2 cellular contexts compared by ENCODE assay signal in the genomic region with DNA sequence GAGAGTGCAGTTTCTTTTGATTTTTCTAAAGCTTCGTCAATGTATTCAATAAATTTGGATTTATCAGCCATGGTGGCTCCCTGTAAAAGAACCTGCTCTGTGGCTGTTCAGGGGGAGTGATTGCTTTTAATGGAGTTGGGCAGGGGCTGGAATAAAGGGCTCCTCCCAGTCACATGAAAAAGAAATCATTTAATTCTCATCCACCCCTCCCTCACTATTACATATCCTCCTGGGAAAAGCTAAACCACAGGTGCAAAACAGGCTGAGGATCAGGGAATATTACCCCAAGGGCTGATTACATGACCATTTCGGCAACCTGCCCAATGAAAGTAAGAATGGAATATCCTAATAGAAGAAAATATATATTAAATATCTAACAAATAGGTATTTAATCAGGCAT.
TF ChIP-seq lines count a peak whose summit lies in the region.

A gene with protein sequence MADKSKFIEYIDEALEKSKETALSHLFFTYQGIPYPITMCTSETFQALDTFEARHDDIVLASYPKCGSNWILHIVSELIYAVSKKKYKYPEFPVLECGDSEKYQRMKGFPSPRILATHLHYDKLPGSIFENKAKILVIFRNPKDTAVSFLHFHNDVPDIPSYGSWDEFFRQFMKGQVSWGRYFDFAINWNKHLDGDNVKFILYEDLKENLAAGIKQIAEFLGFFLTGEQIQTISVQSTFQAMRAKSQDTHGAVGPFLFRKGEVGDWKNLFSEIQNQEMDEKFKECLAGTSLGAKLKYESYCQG (minus strand): TSS at position 101 of the 400 bp plus-strand sequence. CDS start 30 bp downstream, at position 71.

TF ChIP-seq in IMR-90, 13 proteins besides CTCF, POLR2A, EP300 and RAD21:
- TF ChIP-seq MAFK (IDR thresholded peaks at IDR 0.05; ENCODE audit: low read depth, low read length) (no peak), RFX5 (IDR thresholded peaks at IDR 0.05; ENCODE audit: low read depth, low read length) (no peak), CHD1 (IDR thresholded peaks at IDR 0.05; ENCODE audit: low read depth, low read length) (no peak), MXI1 (IDR thresholded peaks at IDR 0.05; ENCODE audit: borderline replicate concordance, low read depth, low read length) (no peak), FOS (IDR thresholded peaks at IDR 0.05; ENCODE audit: low read depth, low read length) (no peak), BHLHE40 (IDR thresholded peaks at IDR 0.05; ENCODE audit: low read depth, low read length) (no peak), NFE2L2 (IDR thresholded peaks at IDR 0.05; ENCODE audit: low read depth, low read length) (no peak), MAZ (IDR thresholded peaks at IDR 0.05; ENCODE audit: borderline replicate concordance, low read depth, low read length) (no peak), CEBPB (IDR thresholded peaks at IDR 0.05; ENCODE audit: low read depth, low read length) (no peak), SMC3 (IDR thresholded peaks at IDR 0.05; ENCODE audit: low read depth, low read length) (no peak), RCOR1 (IDR thresholded peaks at IDR 0.05; ENCODE audit: insufficient replicate concordance, low read length) (no peak)
- TF ChIP-seq, protein P1, sequence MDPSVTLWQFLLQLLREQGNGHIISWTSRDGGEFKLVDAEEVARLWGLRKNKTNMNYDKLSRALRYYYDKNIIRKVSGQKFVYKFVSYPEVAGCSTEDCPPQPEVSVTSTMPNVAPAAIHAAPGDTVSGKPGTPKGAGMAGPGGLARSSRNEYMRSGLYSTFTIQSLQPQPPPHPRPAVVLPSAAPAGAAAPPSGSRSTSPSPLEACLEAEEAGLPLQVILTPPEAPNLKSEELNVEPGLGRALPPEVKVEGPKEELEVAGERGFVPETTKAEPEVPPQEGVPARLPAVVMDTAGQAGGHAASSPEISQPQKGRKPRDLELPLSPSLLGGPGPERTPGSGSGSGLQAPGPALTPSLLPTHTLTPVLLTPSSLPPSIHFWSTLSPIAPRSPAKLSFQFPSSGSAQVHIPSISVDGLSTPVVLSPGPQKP (IDR thresholded peaks at IDR 0.05; ENCODE audit: borderline replicate concordance, low read depth, low read length) = no peak
- TF ChIP-seq, protein P2, sequence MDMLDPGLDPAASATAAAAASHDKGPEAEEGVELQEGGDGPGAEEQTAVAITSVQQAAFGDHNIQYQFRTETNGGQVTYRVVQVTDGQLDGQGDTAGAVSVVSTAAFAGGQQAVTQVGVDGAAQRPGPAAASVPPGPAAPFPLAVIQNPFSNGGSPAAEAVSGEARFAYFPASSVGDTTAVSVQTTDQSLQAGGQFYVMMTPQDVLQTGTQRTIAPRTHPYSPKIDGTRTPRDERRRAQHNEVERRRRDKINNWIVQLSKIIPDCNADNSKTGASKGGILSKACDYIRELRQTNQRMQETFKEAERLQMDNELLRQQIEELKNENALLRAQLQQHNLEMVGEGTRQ (IDR thresholded peaks at IDR 0.05; ENCODE audit: low read depth, low read length) = no peak
TF ChIP-seq in IMR-90: peak in this region for 0.

TF ChIP-seq in K562, 482 proteins besides CTCF, POLR2A, EP300 and RAD21:
- TF ChIP-seq TEAD4 (IDR thresholded peaks at IDR 0.05; ENCODE audit: low read length) (no peak), TEAD4 (CRISPR knock-in tag; IDR thresholded peaks at IDR 0.05; ENCODE audit: borderline replicate concordance) (no peak), POU5F1 (IDR thresholded peaks at IDR 0.05; ENCODE audit: borderline replicate concordance, low read depth, low read length, partially characterized antibody) (no peak), CREBBP (IDR thresholded peaks at IDR 0.05; ENCODE audit: low read depth, low read length) (no peak), GATAD2B (IDR thresholded peaks at IDR 0.05; ENCODE audit: borderline replicate concordance) (no peak), CHCHD3 (CRISPR knock-in tag; IDR thresholded peaks at IDR 0.05) (no peak), FUS (optimal IDR thresholded peaks at IDR 0.05; ENCODE audit: low read depth, low read length) (no peak)
- TF ChIP-seq, protein P3, sequence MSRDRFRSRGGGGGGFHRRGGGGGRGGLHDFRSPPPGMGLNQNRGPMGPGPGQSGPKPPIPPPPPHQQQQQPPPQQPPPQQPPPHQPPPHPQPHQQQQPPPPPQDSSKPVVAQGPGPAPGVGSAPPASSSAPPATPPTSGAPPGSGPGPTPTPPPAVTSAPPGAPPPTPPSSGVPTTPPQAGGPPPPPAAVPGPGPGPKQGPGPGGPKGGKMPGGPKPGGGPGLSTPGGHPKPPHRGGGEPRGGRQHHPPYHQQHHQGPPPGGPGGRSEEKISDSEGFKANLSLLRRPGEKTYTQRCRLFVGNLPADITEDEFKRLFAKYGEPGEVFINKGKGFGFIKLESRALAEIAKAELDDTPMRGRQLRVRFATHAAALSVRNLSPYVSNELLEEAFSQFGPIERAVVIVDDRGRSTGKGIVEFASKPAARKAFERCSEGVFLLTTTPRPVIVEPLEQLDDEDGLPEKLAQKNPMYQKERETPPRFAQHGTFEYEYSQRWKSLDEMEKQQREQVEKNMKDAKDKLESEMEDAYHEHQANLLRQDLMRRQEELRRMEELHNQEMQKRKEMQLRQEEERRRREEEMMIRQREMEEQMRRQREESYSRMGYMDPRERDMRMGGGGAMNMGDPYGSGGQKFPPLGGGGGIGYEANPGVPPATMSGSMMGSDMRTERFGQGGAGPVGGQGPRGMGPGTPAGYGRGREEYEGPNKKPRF (IDR thresholded peaks at IDR 0.05; ENCODE audit: low read depth, low read length) = no peak
- TF ChIP-seq, protein P4, sequence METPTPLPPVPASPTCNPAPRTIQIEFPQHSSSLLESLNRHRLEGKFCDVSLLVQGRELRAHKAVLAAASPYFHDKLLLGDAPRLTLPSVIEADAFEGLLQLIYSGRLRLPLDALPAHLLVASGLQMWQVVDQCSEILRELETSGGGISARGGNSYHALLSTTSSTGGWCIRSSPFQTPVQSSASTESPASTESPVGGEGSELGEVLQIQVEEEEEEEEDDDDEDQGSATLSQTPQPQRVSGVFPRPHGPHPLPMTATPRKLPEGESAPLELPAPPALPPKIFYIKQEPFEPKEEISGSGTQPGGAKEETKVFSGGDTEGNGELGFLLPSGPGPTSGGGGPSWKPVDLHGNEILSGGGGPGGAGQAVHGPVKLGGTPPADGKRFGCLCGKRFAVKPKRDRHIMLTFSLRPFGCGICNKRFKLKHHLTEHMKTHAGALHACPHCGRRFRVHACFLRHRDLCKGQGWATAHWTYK (CRISPR knock-in tag; IDR thresholded peaks at IDR 0.05) = no peak
